Comparison of ENCODE assay signal across 9 cellular contexts in genomic region chr19:2627319-2627829, GRCh38.
DNase-seq lines count a peak whose midpoint lies in the region; ATAC-seq, FAIRE-seq and TF ChIP-seq lines count a peak whose summit lies in the region.
"Had no signal": no experiment of that assay in that cellular context is flagged by ENCODE, and none has a peak within 500 bp of the region (broad histone marks: within the 10 kb centered on the region; RNA-seq: fewer than 3 reads in every experiment).

No MANE protein-coding gene starts in this region.

- ATAC-seq in HG02973 (IDR thresholded peaks at IDR 0.05; ENCODE audit: unreplicated experiment): no peak

- no peaks in the 10 kb centered on the region for H3K79me2 ChIP-seq in keratinocyte (ENCODE audit: control insufficient read depth, insufficient read depth, low read length)

- no peaks in the 10 kb centered on the region for H3K27me3 ChIP-seq in keratinocyte (ENCODE audit: control insufficient read depth, extremely low read depth, insufficient read depth, low read length)

- dilution Hi-C loops in keratinocyte (cut with MboI; ENCODE audit: extremely low pct_ligation_motif_present, low sequenced_read_pairs): no loop called here

- no peaks in the 10 kb centered on the region for H4K20me1 ChIP-seq in keratinocyte (ENCODE audit: control insufficient read depth, extremely low read depth, insufficient read depth, low read length)

- peak; percentile 100 for FAIRE-seq in keratinocyte (lab: Jason Lieb, UNC)

- H2AFZ ChIP-seq in keratinocyte (ENCODE audit: control insufficient read depth, low read length): no peak overlapping the region

- H3K4me2 ChIP-seq in keratinocyte (ENCODE audit: control insufficient read depth, extremely low read depth, insufficient read depth, low read depth, low read length): peak overlapping the region; percentile 49

- H3K4me1 ChIP-seq in keratinocyte (ENCODE audit: control insufficient read depth, extremely low read depth, insufficient read depth, low read length): peaks cover 19% of the 10 kb centered on the region

- no peaks in the 10 kb centered on the region for H3K9me1 ChIP-seq in keratinocyte (ENCODE audit: control insufficient read depth, extremely low read depth, insufficient read depth, low read length)

- peak; percentile 54 for DNase-seq in DMS 273 (lab: John Stamatoyannopoulos, UW; ENCODE audit: unreplicated experiment)
- DNase-seq in DMS 273 treated with DMSO at 0.1 percent for 48 hours (lab: John Stamatoyannopoulos, UW): no peak
- DNase-seq in NCI-H226: peak; percentile 97
- DNase-seq in astrocyte of the hippocampus (ENCODE audit: low read depth, low spot score): peak; percentile 98
- peak; percentile 99 for DNase-seq in keratinocyte (ENCODE audit: low read depth, low spot score)
- peak in 2 of 3 donors; percentile 47 to 64 for DNase-seq in stimulated activated CD4-positive, alpha-beta T cell treated with anti-CD3 and anti-CD28 coated beads, Interleukin-12 subunit alpha, Interleukin-12 subunit beta, amount 100 ng/mL, for 48 hours (ENCODE audit: low read depth in 2 of 3, low spot score in 1 of 3)
- DNase-seq in NCI-H2107 treated with DMSO at 0.1 percent for 48 hours (lab: John Stamatoyannopoulos, UW; ENCODE audit: unreplicated experiment): no peak

- TF ChIP-seq CTCF in keratinocyte (optimal IDR thresholded peaks at IDR 0.05 in 1 of 3, IDR thresholded peaks at IDR 0.05 in 1 of 3, conservative IDR thresholded peaks at IDR 0.05 in 1 of 3; ENCODE audit: extremely low read depth in 1 of 3, insufficient read depth in 2 of 3, low read length in 3 of 3): no peak

- H3K9ac ChIP-seq in keratinocyte (ENCODE audit: control insufficient read depth, extremely low read depth, insufficient read depth, low read length): peak overlapping the region; percentile 56

- H3K27ac ChIP-seq in keratinocyte (ENCODE audit: control insufficient read depth, insufficient read depth, low read length): peak overlapping the region; percentile 88
- H3K27ac ChIP-seq: 22Rv1 had no signal

- no peak overlapping the region for H3K4me3 ChIP-seq in keratinocyte (ENCODE audit: control insufficient read depth in 2 of 3, extremely low read depth in 1 of 3, insufficient read depth in 2 of 3, low read depth in 1 of 3, low read length in 3 of 3)

- peaks cover 20% of the 10 kb centered on the region for H3K9me3 ChIP-seq in keratinocyte (ENCODE audit: control insufficient read depth, low read depth, low read length)

- H3K36me3 ChIP-seq in keratinocyte (ENCODE audit: control insufficient read depth in 2 of 2, extremely low read depth in 1 of 2, insufficient read depth in 2 of 2, low read length in 2 of 2): no peaks in the 10 kb centered on the region

Comparison
In these comparisons a context has a peak if more than half of its experiments do, and no peak if none do; other contexts are left out.
1. DNase-seq: peak in DMS 273 (single experiment), NCI-H226 (single experiment), astrocyte of the hippocampus (single experiment), keratinocyte (single experiment) and stimulated activated CD4-positive, alpha-beta T cell treated with anti-CD3 and anti-CD28 coated beads, Interleukin-12 subunit alpha, Interleukin-12 subunit beta, amount 100 ng/mL, for 48 hours (2 of 3); none in DMS 273 treated with DMSO at 0.1 percent for 48 hours (single experiment) and NCI-H2107 treated with DMSO at 0.1 percent for 48 hours (single experiment).